Comparison of ENCODE assay signal across 22 cellular contexts in genomic region chr14:36524220-36524837, GRCh38. TPM values are rescaled to one million over a fixed set of nuclear protein-coding genes. Genes with fewer than 3 reads are reported as not detected.
DNase-seq lines count a peak whose midpoint lies in the region; ATAC-seq and TF ChIP-seq lines count a peak whose summit lies in the region.
"Had no signal": no experiment of that assay in that cellular context is flagged by ENCODE, and none has a peak within 500 bp of the region (broad histone marks: within the 10 kb centered on the region; RNA-seq: fewer than 3 reads in every experiment).

No MANE protein-coding gene starts in this region.

- H3K27me3 ChIP-seq in GM06990 (replicated peaks; ENCODE audit: control insufficient read depth, insufficient read depth, low read length), result no peaks in the 10 kb centered on the region
- peaks cover 86% of the 10 kb centered on the region for H3K27me3 ChIP-seq in kidney epithelial cell (ENCODE audit: control insufficient read depth, insufficient read depth, low read length)
- H3K27me3 ChIP-seq in psoas muscle (ENCODE audit: insufficient read depth in 3 of 3, low read length in 2 of 3), result peaks cover 7 to 100% (median 61%) of the 10 kb centered on the region in 3 donors

- peaks cover 23% of the 10 kb centered on the region for H3K4me1 ChIP-seq in psoas muscle

- H3K27ac Mint-ChIP-seq in effector memory CD8-positive, alpha-beta T cell, result no peak overlapping the region

- WGBS in psoas muscle, 3 donors, result 8 to 12% (median 8%) methylated on average over 32 to 38 of the region's 38 CpGs

- H3K36me3 ChIP-seq in GM06990 (ENCODE audit: control insufficient read depth, insufficient read depth, low read length) (no peaks in the 10 kb centered on the region), kidney epithelial cell (ENCODE audit: control insufficient read depth, insufficient read depth, low read length) (no peaks in the 10 kb centered on the region), psoas muscle (ENCODE audit: insufficient read depth in 1 of 2, low read depth in 1 of 2) (no peaks in the 10 kb centered on the region)
- H3K36me3 ChIP-seq: SJSA1 had no signal

- TF ChIP-seq CTCF in GM06990 (IDR thresholded peaks at IDR 0.05; ENCODE audit: insufficient read depth, low read length, poor library complexity, severe bottlenecking), result peak; percentile 8
- peak; percentile 13 for TF ChIP-seq CTCF in astrocyte of the spinal cord (IDR thresholded peaks at IDR 0.05; ENCODE audit: low read depth, low read length)
- TF ChIP-seq CTCF in kidney epithelial cell (IDR thresholded peaks at IDR 0.05; ENCODE audit: insufficient read depth, low read length, poor library complexity, severe bottlenecking), result peak; percentile 17
- TF ChIP-seq CTCF in psoas muscle (IDR thresholded peaks at IDR 0.05), result peak; percentile 8

- TF ChIP-seq POLR2A in GM18505 (IDR thresholded peaks at IDR 0.05; ENCODE audit: borderline replicate concordance, extremely low read depth, insufficient read depth, insufficient read length), result no peak

- in situ Hi-C loops in astrocyte of the spinal cord (cut with HindIII; ENCODE audit: low sequenced_read_pairs), result no loop called here

- no peaks in the 10 kb centered on the region for H3K9me3 ChIP-seq in psoas muscle
- H3K9me3 ChIP-seq: mucosa of descending colon had no signal

- ATAC-seq in psoas muscle (no peak), GM18505 (IDR thresholded peaks at IDR 0.05; ENCODE audit: unreplicated experiment) (no peak)
- no peak for ATAC-seq in effector memory CD8-positive, alpha-beta T cell (replicated peaks)

- H3K4me1 Mint-ChIP-seq in effector memory CD8-positive, alpha-beta T cell (ENCODE audit: low read depth in 2 of 2), result peaks cover 3 to 5% of the 10 kb centered on the region in 2 donors

- H3K4me3 Mint-ChIP-seq in effector memory CD8-positive, alpha-beta T cell, result peak overlapping the region in 1 of 2 donors; percentile 14

- no peaks in the 10 kb centered on the region for H3K36me3 Mint-ChIP-seq in effector memory CD8-positive, alpha-beta T cell (ENCODE audit: insufficient read depth)

- no peak overlapping the region for H3K27ac ChIP-seq in psoas muscle
- H3K27ac ChIP-seq: SJSA1 had no signal

- DNase-seq in GM06990 (ENCODE audit: extremely low read depth, insufficient read length), result no peak
- DNase-seq in astrocyte of the spinal cord (ENCODE audit: low read depth, low spot score), result no peak
- DNase-seq in kidney epithelial cell (ENCODE audit: low read depth), result no peak
- no peak for DNase-seq in psoas muscle
- no peak for DNase-seq in cerebellar cortex (ENCODE audit: low spot score)
- no peak for DNase-seq in epidermal melanocyte (ENCODE audit: insufficient read length, low spot score)
- DNase-seq in effector memory CD8-positive, alpha-beta T cell, result no peak
- DNase-seq: activated gamma-delta T cell treated with Interleukin-2 at 50 U/mL for 16 hours; AML-193; amniotic stem cell; cerebellar nuclear complex; COR-L47; KG1; NCI-H2081; NCI-H524 treated with DMSO at 0.1 percent for 48 hours; stimulated activated CD4-positive, alpha-beta T cell treated with anti-CD3 and anti-CD28 coated beads, Interleukin-2, amount 100 ng/mL, for 48 hours had no signal

- peaks cover 58 to 89% of the 10 kb centered on the region in 2 donors for H3K27me3 Mint-ChIP-seq in effector memory CD8-positive, alpha-beta T cell

- H3K4me3 ChIP-seq in GM06990 (replicated peaks; ENCODE audit: low read depth, low read length) (no peak overlapping the region), astrocyte of the spinal cord (ENCODE audit: low read depth, low read length) (no peak overlapping the region), kidney epithelial cell (ENCODE audit: low read depth, low read length) (no peak overlapping the region), psoas muscle (no peak overlapping the region)
- H3K4me3 ChIP-seq: mucosa of descending colon, SJSA1 had no signal

- H3K9me3 Mint-ChIP-seq in effector memory CD8-positive, alpha-beta T cell, result peaks cover 0 to 11% of the 10 kb centered on the region in 2 donors

- intact Hi-C loops in psoas muscle (cut with DNase I), result loop anchor here in 1 of 2 donors (10.0 kb wide), 1 partner anchor 460 kb away; no protein-coding TSS in a partner anchor

RNA-seq across cellular contexts. Expression of gene NKX2-1, which starts 4.3 kb away (rescaled TPM):
- total RNA-seq in kidney epithelial cell (not detected in 2 replicates), psoas muscle (not detected)
- not detected for polyA plus RNA-seq in psoas muscle
- total RNA-seq: G401, mucosa of descending colon, omental fat pad, SJSA1, skeletal muscle tissue had no signal

RNA-seq across cellular contexts. Expression of gene NKX2-8, which starts 58.1 kb away (rescaled TPM):
- total RNA-seq in kidney epithelial cell (not detected in 2 replicates), psoas muscle (not detected)
- polyA plus RNA-seq in psoas muscle, result not detected
- total RNA-seq: G401, mucosa of descending colon, omental fat pad, SJSA1, skeletal muscle tissue had no signal
